In genomic region chr3:13044496-13045244, GRCh38 we compare ENCODE assay signal across 15 cellular contexts. TPM values are rescaled to one million over a fixed set of nuclear protein-coding genes. Genes with fewer than 3 reads are reported as not detected.
DNase-seq lines count a peak whose midpoint lies in the region; ATAC-seq and TF ChIP-seq lines count a peak whose summit lies in the region.
"Had no signal": no experiment of that assay in that cellular context is flagged by ENCODE, and none has a peak within 500 bp of the region (broad histone marks: within the 10 kb centered on the region; RNA-seq: fewer than 3 reads in every experiment).

No MANE protein-coding gene starts in this region.

- intact Hi-C loops in left ventricle myocardium superior (cut with micrococcal nuclease), result no loop called here
- intact Hi-C loops in left cardiac atrium (cut with DNase I), result no loop called here
- intact Hi-C loops in activated CD8-positive, alpha-beta T cell treated with anti-CD3 and anti-CD28 coated beads for 36 hours (cut with micrococcal nuclease), result no loop called here

- no peak overlapping the region for H3K4ac ChIP-seq in mesendoderm (ENCODE audit: low read depth, low read length)

- POLR2A ChIA-PET in activated CD8-positive, alpha-beta T cell treated with anti-CD3 and anti-CD28 coated beads for 36 hours (lab: Charles Lee), result interaction anchor here (1.4 kb wide), 1 partner anchor 9 kb away, joined by 4 read pairs; no protein-coding TSS in a partner anchor

- H3K4me3 Mint-ChIP-seq in activated CD8-positive, alpha-beta T cell treated with anti-CD3 and anti-CD28 coated beads for 36 hours, result no peak overlapping the region

- WGBS in mesendoderm (ENCODE audit: extremely low coverage, insufficient coverage, low lambda C conversion rate), result no CpG with 5 or more reads among the region's 13 CpGs

- H3K27me3 ChIP-seq in mesendoderm (ENCODE audit: insufficient read depth, low read length, poor library complexity), result no peaks in the 10 kb centered on the region
- H3K27me3 ChIP-seq: upper lobe of left lung had no signal

- TF ChIP-seq CTCF in activated CD8-positive, alpha-beta T cell treated with anti-CD3 and anti-CD28 coated beads for 36 hours (IDR thresholded peaks at IDR 0.05), result no peak

- H2BK5ac ChIP-seq in mesendoderm (ENCODE audit: low read length), result no peak overlapping the region

- H3K4me3 ChIP-seq in mesendoderm (ENCODE audit: low read length), result no peak overlapping the region
- H3K4me3 ChIP-seq: upper lobe of left lung had no signal

- no peak overlapping the region for H3K18ac ChIP-seq in mesendoderm (ENCODE audit: low read length)

- no peak overlapping the region for H4K5ac ChIP-seq in mesendoderm (ENCODE audit: low read length)

- H3K79me1 ChIP-seq in mesendoderm (ENCODE audit: low read length), result no peaks in the 10 kb centered on the region

- H3K27me3 Mint-ChIP-seq in activated CD8-positive, alpha-beta T cell treated with anti-CD3 and anti-CD28 coated beads for 36 hours, result no peaks in the 10 kb centered on the region

- H3K4me2 ChIP-seq in mesendoderm (ENCODE audit: low read length), result no peak overlapping the region

- H3K23ac ChIP-seq in mesendoderm (ENCODE audit: low read length), result no peak overlapping the region

- no peaks in the 10 kb centered on the region for H3K4me1 ChIP-seq in mesendoderm (ENCODE audit: control insufficient read depth, low read depth, low read length)

- H3K36me3 ChIP-seq in mesendoderm (ENCODE audit: control insufficient read depth, insufficient read depth, low read length), result no peaks in the 10 kb centered on the region
- H3K36me3 ChIP-seq: upper lobe of left lung had no signal

- no peak overlapping the region for H2BK120ac ChIP-seq in mesendoderm (ENCODE audit: low read depth, low read length)

- H3K27ac ChIP-seq in mesendoderm (ENCODE audit: low read depth, low read length), result no peak overlapping the region
- H3K27ac ChIP-seq: upper lobe of left lung had no signal

- ATAC-seq in left ventricle myocardium superior (no peak), left cardiac atrium (no peak), HG02610 (IDR thresholded peaks at IDR 0.05; ENCODE audit: unreplicated experiment) (no peak)
- no peak for ATAC-seq in activated CD8-positive, alpha-beta T cell treated with anti-CD3 and anti-CD28 coated beads for 36 hours
- ATAC-seq: HCT116, Panc1 had no signal

- peak overlapping the region; percentile 17 for H3K56ac ChIP-seq in mesendoderm (ENCODE audit: low read length)

- DNase-seq in left ventricle myocardium superior (peak; percentile 11), left cardiac atrium (no peak), astrocyte of the hippocampus (ENCODE audit: low read depth, low spot score) (peak; percentile 57), mesendoderm (no peak), SHP77 treated with DMSO at 0.1 percent for 48 hours (lab: John Stamatoyannopoulos, UW) (no peak)
- no peak for DNase-seq in stimulated activated CD4-positive, alpha-beta T cell treated with anti-CD3 and anti-CD28 coated beads, Interleukin-2, amount 100 ng/mL, for 24 hours
- no peak for DNase-seq in activated CD8-positive, alpha-beta T cell treated with anti-CD3 and anti-CD28 coated beads for 36 hours
- DNase-seq: activated CD4-positive, alpha-beta T cell treated with anti-CD3 and anti-CD28 coated beads, Interleukin-2, amount 50 U/mL, for 48 hours; cerebellar nuclear complex; NCI-H1092; stimulated activated naive CD4-positive, alpha-beta T cell; upper lobe of left lung had no signal

- H3K4me1 Mint-ChIP-seq in activated CD8-positive, alpha-beta T cell treated with anti-CD3 and anti-CD28 coated beads for 36 hours (ENCODE audit: low read depth), result peaks cover 29% of the 10 kb centered on the region

- no peaks in the 10 kb centered on the region for H3K9me3 Mint-ChIP-seq in activated CD8-positive, alpha-beta T cell treated with anti-CD3 and anti-CD28 coated beads for 36 hours

- no peak overlapping the region for H3K27ac Mint-ChIP-seq in activated CD8-positive, alpha-beta T cell treated with anti-CD3 and anti-CD28 coated beads for 36 hours

- no peak overlapping the region for H4K8ac ChIP-seq in mesendoderm (ENCODE audit: low read depth, low read length)

- H3K79me2 ChIP-seq in mesendoderm (ENCODE audit: control insufficient read depth, insufficient read depth, low read length), result no peaks in the 10 kb centered on the region

- H2AK5ac ChIP-seq in mesendoderm (ENCODE audit: low read length), result no peak overlapping the region

- peaks cover 1% of the 10 kb centered on the region for H3K36me3 Mint-ChIP-seq in activated CD8-positive, alpha-beta T cell treated with anti-CD3 and anti-CD28 coated beads for 36 hours (ENCODE audit: low read depth)

- H3K9ac ChIP-seq in mesendoderm (ENCODE audit: low read length), result no peak overlapping the region

- H2BK15ac ChIP-seq in mesendoderm (replicated peaks; ENCODE audit: low read depth), result no peak overlapping the region

- CTCF ChIA-PET in activated CD8-positive, alpha-beta T cell treated with anti-CD3 and anti-CD28 coated beads for 36 hours (lab: Charles Lee), result interaction anchor here (1.4 kb wide), 1 partner anchor 47 kb away, joined by 3 read pairs; no protein-coding TSS in a partner anchor

RNA-seq across cellular contexts. Expression of gene IQSEC1, which starts 28.6 kb away (rescaled TPM):
- total RNA-seq in left ventricle myocardium superior (95.1 TPM), left cardiac atrium (10 to 100 TPM; 58.8 to 73.7 TPM)
- 17.2 TPM for polyA plus RNA-seq in mesendoderm (2013, experiment 1 of 2)
- 17.2 TPM for polyA plus RNA-seq in mesendoderm (2013, experiment 2 of 2)
- total RNA-seq in activated CD8-positive, alpha-beta T cell treated with anti-CD3 and anti-CD28 coated beads for 36 hours, result 10 to 100 TPM; 31.7 to 39.2 TPM

Comparison
In these comparisons a context has a peak if more than half of its experiments do, and no peak if none do; other contexts are left out.
1. DNase-seq: peak in left ventricle myocardium superior (single experiment) and astrocyte of the hippocampus (single experiment); none in left cardiac atrium (single experiment), mesendoderm (single experiment), SHP77 treated with DMSO at 0.1 percent for 48 hours (single experiment), stimulated activated CD4-positive, alpha-beta T cell treated with anti-CD3 and anti-CD28 coated beads, Interleukin-2, amount 100 ng/mL, for 24 hours (0 of 2) and activated CD8-positive, alpha-beta T cell treated with anti-CD3 and anti-CD28 coated beads for 36 hours (single experiment).